9 cellular contexts compared by ENCODE assay signal in the genomic region with DNA sequence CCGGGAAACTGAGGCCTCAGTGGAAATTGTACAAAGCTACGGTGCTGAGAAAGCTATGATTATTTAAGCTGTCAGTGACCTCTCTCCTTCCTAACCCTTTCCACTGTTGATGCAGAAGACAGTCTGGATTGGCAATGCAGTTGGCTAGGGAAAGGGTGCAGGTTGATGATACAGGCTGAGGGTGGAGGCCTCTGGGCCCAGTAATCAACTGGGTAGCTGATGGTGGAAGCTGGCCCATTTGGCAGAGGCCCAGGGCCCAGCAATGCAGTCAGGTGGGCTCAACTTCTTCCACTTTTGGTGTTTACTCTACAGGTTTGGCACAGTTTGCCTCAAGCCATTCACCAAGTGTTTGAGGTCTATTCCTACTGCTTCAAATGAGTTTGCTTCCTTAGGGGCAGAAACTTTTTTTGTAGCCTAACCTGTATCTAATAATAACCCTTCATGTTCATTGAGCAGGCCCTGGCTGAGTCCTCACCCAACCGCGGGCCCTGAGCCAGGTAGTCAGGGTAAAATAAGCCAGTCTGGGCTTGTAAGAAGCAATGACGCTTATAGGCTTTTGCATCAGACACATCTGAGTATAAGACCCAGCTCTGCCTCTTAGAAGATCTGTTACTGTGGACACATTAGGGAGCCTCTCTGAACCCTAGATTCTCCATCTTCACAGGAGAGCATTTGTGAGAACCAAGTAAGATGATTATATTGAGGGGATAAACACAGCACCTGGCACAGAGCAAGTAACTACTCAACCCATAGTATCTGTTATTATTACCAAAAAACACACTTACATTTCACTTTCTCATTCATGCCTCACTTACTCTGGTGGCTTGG. TPM values are rescaled to one million over a fixed set of nuclear protein-coding genes. Genes with fewer than 3 reads are reported as not detected.
DNase-seq lines count a peak whose midpoint lies in the region; ATAC-seq and TF ChIP-seq lines count a peak whose summit lies in the region.
"Had no signal": no experiment of that assay in that cellular context is flagged by ENCODE, and none has a peak within 500 bp of the region (broad histone marks: within the 10 kb centered on the region; RNA-seq: fewer than 3 reads in every experiment).

No MANE protein-coding gene starts in this region.

- POLR2A ChIA-PET in CD4-positive, alpha-beta memory T cell (lab: Charles Lee; ENCODE audit: partially characterized antibody) = interaction anchor here (1.1 to 2.7 kb wide), 4 partner anchors 9 to 35 kb away, joined by 6 to 12 read pairs (median 10); a partner anchor contains a TSS
- POLR2A ChIA-PET in MCF 10A (lab: Yijun Ruan, JAX) = interaction anchor here (0.5 to 11.4 kb wide), 18 partner anchors 8 to 150 kb away, joined by 3 to 491 read pairs (median 8); a partner anchor contains a TSS
- POLR2A ChIA-PET in naive thymus-derived CD8-positive, alpha-beta T cell (lab: Charles Lee) = interaction anchor here (1.4 to 3.4 kb wide), 4 partner anchors 10 to 35 kb away, joined by 3 to 7 read pairs (median 4); a partner anchor contains a TSS

- no peak for TF ChIP-seq CTCF in MCF 10A (IDR thresholded peaks at IDR 0.05; ENCODE audit: unreplicated experiment)

- CTCF ChIA-PET in CD4-positive, alpha-beta memory T cell (lab: Charles Lee; ENCODE audit: partially characterized antibody) = interaction anchor here (5.1 to 7.5 kb wide), 2 partner anchors 12 to 49 kb away, joined by 31 to 33 read pairs; a partner anchor contains a TSS
- CTCF ChIA-PET in MCF 10A (lab: Yijun Ruan, JAX) = interaction anchor here (0.6 to 21.5 kb wide), 17 partner anchors 9 to 250 kb away, joined by 3 to 626 read pairs (median 3); a partner anchor contains a TSS

- peaks cover 61 to 95% (median 78%) of the 10 kb centered on the region in 4 donors for H3K4me1 Mint-ChIP-seq in CD4-positive, alpha-beta memory T cell
- peaks cover 70% of the 10 kb centered on the region for H3K4me1 Mint-ChIP-seq in MCF 10A (ENCODE audit: insufficient read depth, unreplicated experiment)
- peaks cover 26 to 81% (median 76%) of the 10 kb centered on the region in 4 donors for H3K4me1 Mint-ChIP-seq in naive thymus-derived CD8-positive, alpha-beta T cell

- peak overlapping the region; percentile 38 to 91 (median 75) for H3K27ac Mint-ChIP-seq in CD4-positive, alpha-beta memory T cell
- H3K27ac Mint-ChIP-seq in MCF 10A (ENCODE audit: low read depth, unreplicated experiment) = peak overlapping the region; percentile 96
- H3K27ac Mint-ChIP-seq in naive thymus-derived CD8-positive, alpha-beta T cell = peak overlapping the region in 9 of 10 donors; percentile 43 to 78 (median 58)
- H3K27ac Mint-ChIP-seq: dendritic cell treated with granulocyte-macrophage colony-stimulating factor and Interleukin-4, amounts not matched to agents 40 ng/mL and 50 ng/mL, for 4 days had no signal

- no peaks in the 10 kb centered on the region for H3K27me3 Mint-ChIP-seq in CD4-positive, alpha-beta memory T cell
- no peaks in the 10 kb centered on the region for H3K27me3 Mint-ChIP-seq in MCF 10A (ENCODE audit: insufficient read depth, unreplicated experiment)
- H3K27me3 Mint-ChIP-seq in naive thymus-derived CD8-positive, alpha-beta T cell = no peaks in the 10 kb centered on the region
- H3K27me3 Mint-ChIP-seq: dendritic cell treated with granulocyte-macrophage colony-stimulating factor and Interleukin-4, amounts not matched to agents 40 ng/mL and 50 ng/mL, for 4 days had no signal

- H3K27ac ChIP-seq in CD4-positive, alpha-beta memory T cell (ENCODE audit: low read depth, low read length) = no peak overlapping the region

- no peak for DNase-seq in CD4-positive, alpha-beta memory T cell
- peak; percentile 64 for DNase-seq in NCI-H2029 treated with DMSO at 0.1 percent for 48 hours (lab: John Stamatoyannopoulos, UW)
- DNase-seq in MCF 10A (ENCODE audit: unreplicated experiment) = peak; percentile 96
- DNase-seq in naive thymus-derived CD8-positive, alpha-beta T cell = no peak
- DNase-seq in NCI-H524 (lab: John Stamatoyannopoulos, UW) = no peak
- DNase-seq in globus pallidus (ENCODE audit: low spot score) = no peak
- DNase-seq in stimulated activated CD4-positive, alpha-beta T cell treated with anti-CD3 and anti-CD28 coated beads, Interleukin-4, amount 100 ng/mL, for 4 hours = no peak

- no peak for ATAC-seq in naive thymus-derived CD8-positive, alpha-beta T cell
- ATAC-seq in HG02588 (IDR thresholded peaks at IDR 0.05; ENCODE audit: unreplicated experiment) = no peak

- H3K27me3 ChIP-seq in CD4-positive, alpha-beta memory T cell (ENCODE audit: insufficient read depth, low read length) = no peaks in the 10 kb centered on the region

- no TSS peak for BruUV-seq in MCF 10A (replicated peaks; lab: Mats Ljungman, UMichigan)

- H3K4me3 ChIP-seq in CD4-positive, alpha-beta memory T cell (ENCODE audit: low read length in 2 of 2) = no peak overlapping the region

- intact Hi-C loops in CD4-positive, alpha-beta memory T cell (cut with micrococcal nuclease) = loop anchor here (1.0 kb wide), 1 partner anchor 12 kb away; a partner anchor contains a TSS
- intact Hi-C loops in MCF 10A (cut with micrococcal nuclease) = no loop called here

- peak overlapping the region in 1 of 8 donors; percentile 45 for H3K4me3 Mint-ChIP-seq in CD4-positive, alpha-beta memory T cell
- peak overlapping the region; percentile 55 for H3K4me3 Mint-ChIP-seq in MCF 10A (ENCODE audit: unreplicated experiment)
- H3K4me3 Mint-ChIP-seq in naive thymus-derived CD8-positive, alpha-beta T cell = no peak overlapping the region
- H3K4me3 Mint-ChIP-seq: dendritic cell treated with granulocyte-macrophage colony-stimulating factor and Interleukin-4, amounts not matched to agents 40 ng/mL and 50 ng/mL, for 4 days had no signal

- no peaks in the 10 kb centered on the region for H3K9me3 Mint-ChIP-seq in CD4-positive, alpha-beta memory T cell
- H3K9me3 Mint-ChIP-seq in MCF 10A (ENCODE audit: unreplicated experiment) = no peaks in the 10 kb centered on the region
- H3K9me3 Mint-ChIP-seq in naive thymus-derived CD8-positive, alpha-beta T cell = no peaks in the 10 kb centered on the region
- H3K9me3 Mint-ChIP-seq: dendritic cell treated with granulocyte-macrophage colony-stimulating factor and Interleukin-4, amounts not matched to agents 40 ng/mL and 50 ng/mL, for 4 days had no signal

- peaks cover 50 to 70% of the 10 kb centered on the region in 2 donors for H3K36me3 Mint-ChIP-seq in CD4-positive, alpha-beta memory T cell
- H3K36me3 Mint-ChIP-seq in MCF 10A (ENCODE audit: insufficient read depth, unreplicated experiment) = peaks cover 66% of the 10 kb centered on the region
- H3K36me3 Mint-ChIP-seq in naive thymus-derived CD8-positive, alpha-beta T cell = peaks cover 0 to 56% (median 22%) of the 10 kb centered on the region in 3 donors

- H3K36me3 ChIP-seq in CD4-positive, alpha-beta memory T cell (ENCODE audit: insufficient read depth, low read length) = peaks cover 42% of the 10 kb centered on the region

- H3K9me3 ChIP-seq in CD4-positive, alpha-beta memory T cell (ENCODE audit: control insufficient read depth in 1 of 2, low read length in 2 of 2) = no peaks in the 10 kb centered on the region

- peaks cover 89% of the 10 kb centered on the region for H3K4me1 ChIP-seq in CD4-positive, alpha-beta memory T cell (ENCODE audit: insufficient read depth, low read length)

RNA-seq across cellular contexts. Expression of a gene that starts 12.0 kb away (rescaled TPM):
- 10 to 100 TPM; 20.3 to 20.8 TPM for total RNA-seq in CD4-positive, alpha-beta memory T cell
- polyA plus RNA-seq in CD4-positive, alpha-beta memory T cell = 10 to 100 TPM; 22.8 to 26.1 TPM
- 139 and 156 TPM in 2 replicates for total RNA-seq in MCF 10A (2022)
- total RNA-seq in naive thymus-derived CD8-positive, alpha-beta T cell = 10 to 100 TPM; 14.8 to 17.7 TPM
- 10 to 100 TPM in 1 of 3 donors, 1 to 10 TPM in 2; 8.0 to 15.4 (median 8.2) TPM for polyA plus RNA-seq in naive thymus-derived CD8-positive, alpha-beta T cell

RNA-seq across cellular contexts. Expression of a gene that starts 28.5 kb away (rescaled TPM):
- under 1 TPM; 0.30 to 0.44 TPM for total RNA-seq in CD4-positive, alpha-beta memory T cell
- under 1 TPM; 0.76 to 0.85 TPM for polyA plus RNA-seq in CD4-positive, alpha-beta memory T cell
- 45.3 and 79.6 TPM in 2 replicates for total RNA-seq in MCF 10A (2022)
- total RNA-seq in naive thymus-derived CD8-positive, alpha-beta T cell = under 1 TPM; 0.16 to 0.22 TPM
- under 1 TPM in 2 of 3 donors, not detected in 1; 0.30 to 0.50 TPM for polyA plus RNA-seq in naive thymus-derived CD8-positive, alpha-beta T cell

Comparison
In these comparisons a context has a peak if more than half of its experiments do, and no peak if none do; other contexts are left out.
1. DNase-seq: peak in NCI-H2029 treated with DMSO at 0.1 percent for 48 hours (single experiment) and MCF 10A (single experiment); none in CD4-positive, alpha-beta memory T cell (0 of 5), naive thymus-derived CD8-positive, alpha-beta T cell (0 of 10), NCI-H524 (0 of 2), globus pallidus (single experiment) and stimulated activated CD4-positive, alpha-beta T cell treated with anti-CD3 and anti-CD28 coated beads, Interleukin-4, amount 100 ng/mL, for 4 hours (0 of 2).
2. RNA of a gene that starts 28.5 kb away (total RNA-seq): 45.3 to 79.6 TPM in MCF 10A; 0.30 to 0.44 TPM in CD4-positive, alpha-beta memory T cell and 0.16 to 0.22 TPM in naive thymus-derived CD8-positive, alpha-beta T cell; every median in the first group is over 10 times any median in the second.
3. Peak in every context shown above with its lines, with median percentiles within 50 percentile points of each other: H3K27ac Mint-ChIP-seq.